ENCODE assay signal across 25 cellular contexts in the genomic region with DNA sequence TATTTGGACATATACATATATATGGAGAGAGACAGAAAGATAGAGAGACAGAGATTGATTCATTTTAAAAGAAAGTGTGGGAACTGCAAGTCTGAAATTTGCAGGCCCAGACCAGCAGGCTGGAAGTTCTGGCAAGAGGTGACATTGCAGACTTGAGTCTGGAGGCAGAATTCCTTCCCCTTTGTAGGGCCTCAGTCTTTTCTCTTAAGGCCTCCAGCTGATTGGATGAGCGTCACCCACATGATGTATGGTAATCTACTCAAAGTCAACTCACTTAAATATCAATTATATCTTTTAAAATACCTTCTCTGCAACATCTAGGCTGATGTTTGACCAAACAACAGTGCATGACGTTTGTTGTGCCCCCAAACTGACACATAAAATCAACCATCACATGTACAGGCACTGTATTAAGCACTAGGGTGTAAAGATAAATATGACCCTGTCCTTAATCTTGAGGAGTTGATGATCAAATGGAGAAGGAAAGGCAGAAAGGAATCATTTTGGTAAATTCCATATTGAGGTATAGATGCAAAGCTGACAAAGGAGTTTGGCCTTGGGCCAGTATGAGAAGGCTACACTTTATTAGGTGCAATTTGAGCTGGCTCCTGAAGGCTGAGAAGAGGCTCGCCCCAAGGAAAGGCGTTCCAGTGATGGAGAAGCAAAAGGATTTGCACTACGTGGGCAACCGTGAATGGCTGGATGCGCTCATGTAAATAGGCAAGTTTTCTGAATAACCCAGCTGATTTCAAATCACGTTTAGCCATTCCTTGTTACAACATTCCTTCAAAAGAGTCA. TPM values are rescaled to one million over a fixed set of nuclear protein-coding genes. Genes with fewer than 3 reads are reported as not detected.
DNase-seq lines count a peak whose midpoint lies in the region; ATAC-seq and TF ChIP-seq lines count a peak whose summit lies in the region.
"Had no signal": no experiment of that assay in that cellular context is flagged by ENCODE, and none has a peak within 500 bp of the region (broad histone marks: within the 10 kb centered on the region; RNA-seq: fewer than 3 reads in every experiment).

No MANE protein-coding gene starts in this region.

- H3K27me3 ChIP-seq in osteoblast (ENCODE audit: insufficient read depth, low read length) (no peaks in the 10 kb centered on the region), uterus (no peaks in the 10 kb centered on the region)
- H3K27me3 ChIP-seq: MG63 had no signal

- no peak overlapping the region for H3K4me3 ChIP-seq in coronary artery
- no peak overlapping the region for H3K4me3 ChIP-seq in osteoblast (ENCODE audit: insufficient read depth, low read length)
- H3K4me3 ChIP-seq in uterus, result no peak overlapping the region
- H3K4me3 ChIP-seq: MG63, PC-9 had no signal

- intact Hi-C loops in uterus (cut with DNase I; ENCODE audit: low total_unique reads), result no loop called here

- TF ChIP-seq CTCF in coronary artery (IDR thresholded peaks at IDR 0.05) (no peak), osteoblast (IDR thresholded peaks at IDR 0.05; ENCODE audit: extremely low read depth, low read depth, low read length) (no peak), uterus (IDR thresholded peaks at IDR 0.05) (no peak)

- no peaks in the 10 kb centered on the region for H4K20me1 ChIP-seq in osteoblast (ENCODE audit: insufficient read depth, low read length)

- peak; percentile 8 for DNase-seq in NCI-H1105 treated with DMSO at 0.1 percent for 48 hours (lab: John Stamatoyannopoulos, UW)
- DNase-seq in NCI-H1105 (lab: John Stamatoyannopoulos, UW), result no peak
- DNase-seq in coronary artery (ENCODE audit: low spot score), result no peak
- DNase-seq in osteoblast (ENCODE audit: insufficient read length, low spot score, missing footprints), result no peak
- DNase-seq in uterus, result no peak
- no peak for DNase-seq in inferior parietal cortex (ENCODE audit: extremely low spot score)
- DNase-seq: 8988T; activated CD4-positive, alpha-beta T cell treated with anti-CD3 and anti-CD28 coated beads for 36 hours; activated CD8-positive, alpha-beta T cell treated with anti-CD3 and anti-CD28 coated beads, Interleukin-2, amount 10 ng/mL, durations not matched to agents 7 days and 5 days; aorta; caudate nucleus; dermis blood vessel endothelial cell; glutamatergic neuron; KG1; MG63; naive thymus-derived CD8-positive, alpha-beta T cell; NCI-H1417 treated with DMSO at 0.1 percent for 48 hours; NCI-H510A; occipital lobe; PC-9; Right ventricle myocardium superior; small intestine; substantia nigra had no signal

- no peaks in the 10 kb centered on the region for H3K79me2 ChIP-seq in osteoblast (ENCODE audit: insufficient read depth, low read length)

- H3K27ac ChIP-seq in coronary artery (peak overlapping the region; percentile 7 to 51), osteoblast (ENCODE audit: low read depth, low read length) (no peak overlapping the region), uterus (peak overlapping the region; percentile 2 to 28)
- H3K27ac ChIP-seq: PC-9 had no signal

- ATAC-seq in HG02970 (IDR thresholded peaks at IDR 0.05; ENCODE audit: low FRiP score, unreplicated experiment) (no peak), GM21619 (IDR thresholded peaks at IDR 0.05; ENCODE audit: unreplicated experiment) (no peak)
- ATAC-seq: activated CD4-positive, alpha-beta T cell treated with anti-CD3 and anti-CD28 coated beads for 36 hours; activated CD8-positive, alpha-beta T cell treated with anti-CD3 and anti-CD28 coated beads, Interleukin-2, amount 10 ng/mL, durations not matched to agents 7 days and 5 days; naive thymus-derived CD8-positive, alpha-beta T cell had no signal

- peak overlapping the region; percentile 19 for H2AFZ ChIP-seq in osteoblast (ENCODE audit: low read length)
- H2AFZ ChIP-seq: PC-9 had no signal

- H3K4me1 ChIP-seq in osteoblast (ENCODE audit: insufficient read depth, low read length) (peaks cover 39% of the 10 kb centered on the region), uterus (peaks cover 0 to 4% of the 10 kb centered on the region in 2 donors)

- TF ChIP-seq POLR2A in uterus (IDR thresholded peaks at IDR 0.05), result no peak

- H3K36me3 ChIP-seq in osteoblast (ENCODE audit: insufficient read depth, low read length) (no peaks in the 10 kb centered on the region), uterus (no peaks in the 10 kb centered on the region)
- H3K36me3 ChIP-seq: MG63 had no signal

- no peak overlapping the region for H3K4me2 ChIP-seq in osteoblast (ENCODE audit: insufficient read depth, low read length)
- H3K4me2 ChIP-seq: PC-9 had no signal

- H3K9me3 ChIP-seq in osteoblast (ENCODE audit: low read depth, low read length), result no peaks in the 10 kb centered on the region
- H3K9me3 ChIP-seq in uterus, result no peaks in the 10 kb centered on the region
- H3K9me3 ChIP-seq: MG63 had no signal

RNA-seq across cellular contexts. Expression of a gene that starts 52.6 kb away (rescaled TPM):
- total RNA-seq in osteoblast (43.6 and 64.8 TPM in 2 replicates), uterus (10 to 100 TPM; 11.0 to 57.4 (median 15.0) TPM)
